9 cellular contexts compared by ENCODE assay signal in the genomic region with DNA sequence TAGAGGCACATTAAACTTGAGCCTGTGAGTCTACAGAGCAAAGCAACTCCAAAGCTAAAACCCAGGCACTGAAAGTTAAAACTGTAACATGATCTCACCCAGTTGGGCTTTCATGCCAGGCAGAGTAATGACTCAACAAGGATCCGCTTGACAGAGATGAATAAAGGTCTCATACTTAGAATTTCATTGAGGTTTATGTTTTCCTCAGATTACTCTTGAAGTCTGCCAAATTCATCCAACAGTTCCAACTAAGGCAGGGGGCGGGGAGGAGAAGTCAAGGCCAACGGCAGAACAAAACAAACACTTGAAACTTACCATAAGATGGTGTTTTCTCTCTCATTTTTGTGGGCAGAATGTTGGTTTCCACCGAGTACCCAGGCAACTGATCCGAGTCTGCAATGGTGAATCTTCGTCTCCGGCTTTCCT. TPM values are rescaled to one million over a fixed set of nuclear protein-coding genes. Genes with fewer than 3 reads are reported as not detected.
DNase-seq lines count a peak whose midpoint lies in the region; ATAC-seq and TF ChIP-seq lines count a peak whose summit lies in the region.
"Had no signal": no experiment of that assay in that cellular context is flagged by ENCODE, and none has a peak within 500 bp of the region (broad histone marks: within the 10 kb centered on the region; RNA-seq: fewer than 3 reads in every experiment).

No MANE protein-coding gene starts in this region.

- no peak for TF ChIP-seq RAD21 in SK-N-SH (IDR thresholded peaks at IDR 0.05; ENCODE audit: low read length)

- CTCF ChIA-PET in SK-N-SH (lab: Yijun Ruan, JAX), result no interaction called here

- peak overlapping the region; percentile 66; the same call in 1 of the 2 replicates for H3K9ac ChIP-seq in SK-N-SH

- H3K4me3 ChIP-seq in SK-N-SH (ENCODE audit: low read depth in 2 of 2, low read length in 1 of 2), result no peak overlapping the region

- 18% methylated on average over 7 of the region's 7 CpGs for WGBS in SK-N-SH (ENCODE audit: low lambda C conversion rate)

- POLR2A ChIA-PET in SK-N-SH (lab: Yijun Ruan, JAX), result no interaction called here

- no peak for ATAC-seq in HG02852 (IDR thresholded peaks at IDR 0.05; ENCODE audit: unreplicated experiment)
- ATAC-seq in GM18907 (IDR thresholded peaks at IDR 0.05; ENCODE audit: unreplicated experiment), result no peak

- no peak for TF ChIP-seq CTCF in SK-N-SH (IDR thresholded peaks at IDR 0.05)

- no peaks in the 10 kb centered on the region for H3K27me3 ChIP-seq in SK-N-SH (ENCODE audit: insufficient read depth)

- H3K36me3 ChIP-seq in SK-N-SH (replicated peaks in 1 of 2; ENCODE audit: control insufficient read depth in 1 of 2, insufficient read depth in 2 of 2, low read length in 1 of 2), result peaks cover 10 to 16% of the 10 kb centered on the region in 2 experiments

- 0 out of 2 replicates have a peak overlapping the region, but pooled peaks have one; percentile 89 for H2AFZ ChIP-seq in SK-N-SH (ENCODE audit: low read depth)

- H3K9me3 ChIP-seq in SK-N-SH, result no peaks in the 10 kb centered on the region

- peaks cover 23% of the 10 kb centered on the region for H3F3A ChIP-seq in SK-N-SH (replicated peaks; ENCODE audit: insufficient read depth)

- no peaks in the 10 kb centered on the region for H3K9me2 ChIP-seq in SK-N-SH

- peak overlapping the region; percentile 66; the same call in 1 of the 2 replicates for H3K4me2 ChIP-seq in SK-N-SH

- DNase-seq in COLO829 (ENCODE audit: low spot score), result peak; percentile 89
- DNase-seq in HCEC 1CT, result peak; percentile 94
- no peak for DNase-seq in SK-N-SH
- peak; percentile 95 for DNase-seq in fibroblast of the conjunctiva (ENCODE audit: low read depth)
- peak; percentile 86 for DNase-seq in pons (ENCODE audit: low spot score)
- no peak for DNase-seq in SKM-1 (lab: John Stamatoyannopoulos, UW; ENCODE audit: unreplicated experiment)

- H3K4me1 ChIP-seq in SK-N-SH (ENCODE audit: control insufficient read depth in 1 of 2, insufficient read depth in 2 of 2, low read depth in 1 of 2, low read length in 1 of 2), result peaks cover 2 to 25% of the 10 kb centered on the region in 2 experiments; a peak in 3 of 4 replicates

- H3K27ac ChIP-seq in SK-N-SH (ENCODE audit: low read depth in 2 of 2, low read length in 1 of 2), result peak overlapping the region; percentile 88 to 99
- H3K27ac ChIP-seq: HL-60 had no signal

- no peaks in the 10 kb centered on the region for H3K79me2 ChIP-seq in SK-N-SH (ENCODE audit: insufficient read depth)

- TF ChIP-seq EP300 in SK-N-SH (IDR thresholded peaks at IDR 0.05; ENCODE audit: borderline replicate concordance in 1 of 2, low read depth in 1 of 2, low read length in 1 of 2), result peak in 1 of 2 experiments; percentile 83; a peak in 2 of 4 replicates

- no peaks in the 10 kb centered on the region for H4K20me1 ChIP-seq in SK-N-SH (ENCODE audit: insufficient read depth)

TF ChIP-seq in SK-N-SH, 30 proteins besides CTCF, POLR2A, EP300 and RAD21 (continues in another document):
- TF ChIP-seq TCF12 (IDR thresholded peaks at IDR 0.05) (peak; percentile 80), FOXJ3 (CRISPR knock-in tag; IDR thresholded peaks at IDR 0.05) (no peak), YY1 (IDR thresholded peaks at IDR 0.05; ENCODE audit: low read depth) (no peak), RFX5 (IDR thresholded peaks at IDR 0.05; ENCODE audit: low read length) (no peak), RXRA (IDR thresholded peaks at IDR 0.05; ENCODE audit: borderline replicate concordance, low read depth) (peak; percentile 65; the same call in 1 of the 2 replicates), SMC3 (IDR thresholded peaks at IDR 0.05; ENCODE audit: low read depth, low read length) (no peak), SIN3A (IDR thresholded peaks at IDR 0.05; ENCODE audit: borderline replicate concordance, low read depth, low read length) (peak; percentile 46; the same call in 1 of the 2 replicates), NFIC (IDR thresholded peaks at IDR 0.05; ENCODE audit: borderline replicate concordance) (peak; percentile 85), GABPA (IDR thresholded peaks at IDR 0.05; ENCODE audit: low read depth) (no peak), MXI1 (IDR thresholded peaks at IDR 0.05; ENCODE audit: low read depth, low read length) (no peak), NRF1 (IDR thresholded peaks at IDR 0.05; ENCODE audit: low read depth, low read length) (no peak), FOXM1 (IDR thresholded peaks at IDR 0.05; ENCODE audit: low read depth) (0 out of 2 replicates have a peak, but pooled peaks have one; percentile 43), EZH2phosphoT487 (IDR thresholded peaks at IDR 0.05; ENCODE audit: borderline replicate concordance, low read depth) (no peak), TAF1 (IDR thresholded peaks at IDR 0.05; ENCODE audit: borderline replicate concordance, low read depth, low read length) (peak; percentile 9; the same call in 1 of the 2 replicates), POLR2AphosphoS5 (IDR thresholded peaks at IDR 0.05; ENCODE audit: low read depth, low read length) (peak; percentile 62; the same call in 1 of the 2 replicates)
- TF ChIP-seq, protein P1, sequence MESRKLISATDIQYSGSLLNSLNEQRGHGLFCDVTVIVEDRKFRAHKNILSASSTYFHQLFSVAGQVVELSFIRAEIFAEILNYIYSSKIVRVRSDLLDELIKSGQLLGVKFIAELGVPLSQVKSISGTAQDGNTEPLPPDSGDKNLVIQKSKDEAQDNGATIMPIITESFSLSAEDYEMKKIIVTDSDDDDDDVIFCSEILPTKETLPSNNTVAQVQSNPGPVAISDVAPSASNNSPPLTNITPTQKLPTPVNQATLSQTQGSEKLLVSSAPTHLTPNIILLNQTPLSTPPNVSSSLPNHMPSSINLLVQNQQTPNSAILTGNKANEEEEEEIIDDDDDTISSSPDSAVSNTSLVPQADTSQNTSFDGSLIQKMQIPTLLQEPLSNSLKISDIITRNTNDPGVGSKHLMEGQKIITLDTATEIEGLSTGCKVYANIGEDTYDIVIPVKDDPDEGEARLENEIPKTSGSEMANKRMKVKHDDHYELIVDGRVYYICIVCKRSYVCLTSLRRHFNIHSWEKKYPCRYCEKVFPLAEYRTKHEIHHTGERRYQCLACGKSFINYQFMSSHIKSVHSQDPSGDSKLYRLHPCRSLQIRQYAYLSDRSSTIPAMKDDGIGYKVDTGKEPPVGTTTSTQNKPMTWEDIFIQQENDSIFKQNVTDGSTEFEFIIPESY (IDR thresholded peaks at IDR 0.05; ENCODE audit: borderline replicate concordance, low read depth), result no peak
- TF ChIP-seq, protein P2, sequence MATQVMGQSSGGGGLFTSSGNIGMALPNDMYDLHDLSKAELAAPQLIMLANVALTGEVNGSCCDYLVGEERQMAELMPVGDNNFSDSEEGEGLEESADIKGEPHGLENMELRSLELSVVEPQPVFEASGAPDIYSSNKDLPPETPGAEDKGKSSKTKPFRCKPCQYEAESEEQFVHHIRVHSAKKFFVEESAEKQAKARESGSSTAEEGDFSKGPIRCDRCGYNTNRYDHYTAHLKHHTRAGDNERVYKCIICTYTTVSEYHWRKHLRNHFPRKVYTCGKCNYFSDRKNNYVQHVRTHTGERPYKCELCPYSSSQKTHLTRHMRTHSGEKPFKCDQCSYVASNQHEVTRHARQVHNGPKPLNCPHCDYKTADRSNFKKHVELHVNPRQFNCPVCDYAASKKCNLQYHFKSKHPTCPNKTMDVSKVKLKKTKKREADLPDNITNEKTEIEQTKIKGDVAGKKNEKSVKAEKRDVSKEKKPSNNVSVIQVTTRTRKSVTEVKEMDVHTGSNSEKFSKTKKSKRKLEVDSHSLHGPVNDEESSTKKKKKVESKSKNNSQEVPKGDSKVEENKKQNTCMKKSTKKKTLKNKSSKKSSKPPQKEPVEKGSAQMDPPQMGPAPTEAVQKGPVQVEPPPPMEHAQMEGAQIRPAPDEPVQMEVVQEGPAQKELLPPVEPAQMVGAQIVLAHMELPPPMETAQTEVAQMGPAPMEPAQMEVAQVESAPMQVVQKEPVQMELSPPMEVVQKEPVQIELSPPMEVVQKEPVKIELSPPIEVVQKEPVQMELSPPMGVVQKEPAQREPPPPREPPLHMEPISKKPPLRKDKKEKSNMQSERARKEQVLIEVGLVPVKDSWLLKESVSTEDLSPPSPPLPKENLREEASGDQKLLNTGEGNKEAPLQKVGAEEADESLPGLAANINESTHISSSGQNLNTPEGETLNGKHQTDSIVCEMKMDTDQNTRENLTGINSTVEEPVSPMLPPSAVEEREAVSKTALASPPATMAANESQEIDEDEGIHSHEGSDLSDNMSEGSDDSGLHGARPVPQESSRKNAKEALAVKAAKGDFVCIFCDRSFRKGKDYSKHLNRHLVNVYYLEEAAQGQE (IDR thresholded peaks at IDR 0.05; ENCODE audit: low read depth, low read length), result no peak
- TF ChIP-seq, protein P3, sequence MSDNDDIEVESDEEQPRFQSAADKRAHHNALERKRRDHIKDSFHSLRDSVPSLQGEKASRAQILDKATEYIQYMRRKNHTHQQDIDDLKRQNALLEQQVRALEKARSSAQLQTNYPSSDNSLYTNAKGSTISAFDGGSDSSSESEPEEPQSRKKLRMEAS (IDR thresholded peaks at IDR 0.05; ENCODE audit: low read depth), result peak; percentile 15; the same call in 1 of the 2 replicates
- TF ChIP-seq, protein P4, sequence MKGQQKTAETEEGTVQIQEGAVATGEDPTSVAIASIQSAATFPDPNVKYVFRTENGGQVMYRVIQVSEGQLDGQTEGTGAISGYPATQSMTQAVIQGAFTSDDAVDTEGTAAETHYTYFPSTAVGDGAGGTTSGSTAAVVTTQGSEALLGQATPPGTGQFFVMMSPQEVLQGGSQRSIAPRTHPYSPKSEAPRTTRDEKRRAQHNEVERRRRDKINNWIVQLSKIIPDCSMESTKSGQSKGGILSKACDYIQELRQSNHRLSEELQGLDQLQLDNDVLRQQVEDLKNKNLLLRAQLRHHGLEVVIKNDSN (IDR thresholded peaks at IDR 0.05; ENCODE audit: borderline replicate concordance, low read depth), result no peak
- TF ChIP-seq, protein P5, sequence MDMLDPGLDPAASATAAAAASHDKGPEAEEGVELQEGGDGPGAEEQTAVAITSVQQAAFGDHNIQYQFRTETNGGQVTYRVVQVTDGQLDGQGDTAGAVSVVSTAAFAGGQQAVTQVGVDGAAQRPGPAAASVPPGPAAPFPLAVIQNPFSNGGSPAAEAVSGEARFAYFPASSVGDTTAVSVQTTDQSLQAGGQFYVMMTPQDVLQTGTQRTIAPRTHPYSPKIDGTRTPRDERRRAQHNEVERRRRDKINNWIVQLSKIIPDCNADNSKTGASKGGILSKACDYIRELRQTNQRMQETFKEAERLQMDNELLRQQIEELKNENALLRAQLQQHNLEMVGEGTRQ (IDR thresholded peaks at IDR 0.05; ENCODE audit: borderline replicate concordance, low read depth, low read length), result no peak

RNA-seq across cellular contexts. Expression of a gene that starts 54.0 kb away (rescaled TPM):
- not detected in 2 replicates for polyA plus RNA-seq in SK-N-SH (2012; rRNA removed)
- 0.01 and 0.06 TPM in 2 replicates for polyA plus RNA-seq in SK-N-SH (2012; cell fraction: cytosol; rRNA removed)
- 0.01 TPM in 2 replicates for polyA plus RNA-seq in SK-N-SH (2012; cell fraction: nucleus; rRNA removed)

Comparison
In these comparisons a context has a peak if more than half of its experiments do, and no peak if none do; other contexts are left out.
1. DNase-seq: peak in COLO829 (single experiment), HCEC 1CT (single experiment), fibroblast of the conjunctiva (single experiment) and pons (single experiment); none in SK-N-SH (single experiment) and SKM-1 (single experiment).